Comparison of ENCODE assay signal across 16 cellular contexts in the genomic region with DNA sequence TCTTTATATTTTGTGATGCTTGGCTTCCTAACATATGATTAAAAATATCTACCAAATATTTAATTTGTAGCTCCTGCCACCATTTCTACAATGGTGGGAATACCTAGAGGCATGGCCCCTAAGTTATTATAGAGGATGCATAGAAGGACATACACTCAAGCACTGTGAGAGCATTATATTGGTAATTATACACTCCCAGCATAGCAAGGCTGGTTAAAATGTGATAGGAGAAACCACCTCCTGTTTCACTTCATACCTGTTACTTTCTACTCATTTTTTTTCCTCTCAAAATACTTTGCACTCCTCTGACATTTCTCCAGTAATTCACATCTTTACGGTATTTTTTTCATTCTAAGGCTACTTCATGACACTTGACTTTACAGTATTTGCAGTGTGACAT.
"Had no signal": no experiment of that assay in that cellular context is flagged by ENCODE, and none has a peak within 500 bp of the region (broad histone marks: within the 10 kb centered on the region; RNA-seq: fewer than 3 reads in every experiment).

No MANE protein-coding gene starts in this region.

- H3K36me3 ChIP-seq: ovary had no signal

- H3K4me1 ChIP-seq: body of pancreas had no signal

- H3K27ac ChIP-seq: body of pancreas, coronary artery, ovary had no signal

- H3K27me3 ChIP-seq: body of pancreas, ovary had no signal

- H3K4me3 ChIP-seq: body of pancreas, coronary artery, ovary had no signal

- ATAC-seq: activated naive CD4-positive, alpha-beta T cell treated with anti-CD3 and anti-CD28 coated beads, Interleukin-2, amount 50 U/mL, for 72 hours; body of pancreas; left ventricle myocardium superior had no signal

- H3K9me3 ChIP-seq: body of pancreas, ovary had no signal

- DNase-seq: activated CD4-positive, alpha-beta T cell treated with anti-CD3 and anti-CD28 coated beads, Interleukin-2, amount 50 U/mL, for 1 hour; activated effector memory CD4-positive, alpha-beta T cell treated with Interleukin-2 at 50 U/mL for 16 hours; activated T-cell treated with anti-CD3 and anti-CD28 coated beads, Interleukin-2, amount 50 U/mL, for 1 hour; amniotic stem cell; body of pancreas; central memory CD4-positive, alpha-beta T cell; effector CD4-positive, alpha-beta T cell; kidney; left ventricle myocardium superior; mesendoderm; ovary; stimulated activated CD4-positive, alpha-beta T cell treated with anti-CD3 and anti-CD28 coated beads, Interleukin-12 subunit alpha, Interleukin-12 subunit beta, amount 100 ng/mL, for 4 hours; stimulated activated naive CD4-positive, alpha-beta T cell; trophoblast cell had no signal

- H3K27ac Mint-ChIP-seq: activated naive CD4-positive, alpha-beta T cell treated with anti-CD3 and anti-CD28 coated beads, Interleukin-2, amount 50 U/mL, for 72 hours had no signal
